ENCODE assay signal across 1 cellular context in genomic region chr17:4832829-4833177, GRCh38.
TF ChIP-seq lines count a peak whose summit lies in the region.

No MANE protein-coding gene starts in this region.

TF ChIP-seq in H1, 55 proteins besides CTCF, POLR2A, EP300 and RAD21:
- TF ChIP-seq E2F6 (IDR thresholded peaks at IDR 0.05): peak; percentile 53; the same call in 1 of the 2 replicates
TF ChIP-seq in H1: peak in this region for 1; not testable (repeated sequence) for 54.
